ENCODE assay signal across 8 cellular contexts in the genomic region with DNA sequence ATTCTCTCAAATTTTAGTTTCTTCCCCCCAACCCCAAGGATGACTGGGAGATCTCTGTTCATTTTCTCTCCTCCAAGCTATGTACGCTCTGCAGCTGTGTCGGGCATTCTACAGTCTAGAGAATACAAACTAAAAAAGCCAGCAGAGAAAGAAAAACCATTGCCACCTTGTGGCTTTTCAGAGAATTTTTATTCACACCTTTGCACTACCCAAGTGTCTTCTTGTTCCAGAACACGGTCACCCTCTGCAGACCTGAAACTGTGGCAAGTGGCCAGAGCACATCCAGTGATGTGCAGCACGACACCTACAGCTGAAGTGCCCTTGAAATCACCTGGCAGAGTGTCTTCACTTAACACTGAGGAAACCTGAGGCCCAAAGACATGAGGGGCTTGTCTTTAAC.
A peak's percentile ranks its signal among the peaks of the same experiment; 100 is the strongest.
DNase-seq lines count a peak whose midpoint lies in the region; ATAC-seq, FAIRE-seq and TF ChIP-seq lines count a peak whose summit lies in the region.

No MANE protein-coding gene starts in this region.

- no peaks in the 10 kb centered on the region for H4K20me1 ChIP-seq in astrocyte (ENCODE audit: insufficient read depth, low read length)

- H3K36me3 ChIP-seq in astrocyte (ENCODE audit: insufficient read depth, low read length), result no peaks in the 10 kb centered on the region
- no peaks in the 10 kb centered on the region for H3K36me3 ChIP-seq in left lung

- no peak overlapping the region for H2AFZ ChIP-seq in astrocyte (ENCODE audit: low read depth, low read length)

- H3K9ac ChIP-seq in astrocyte (ENCODE audit: low read length), result no peak overlapping the region

- H3K4me3 Mint-ChIP-seq in astrocyte (ENCODE audit: unreplicated experiment), result no peak overlapping the region

- no peaks in the 10 kb centered on the region for H3K79me2 ChIP-seq in astrocyte (ENCODE audit: insufficient read depth, low read length)

- H3K9me3 ChIP-seq in astrocyte (ENCODE audit: insufficient read depth, low read depth, low read length), result no peaks in the 10 kb centered on the region
- no peaks in the 10 kb centered on the region for H3K9me3 ChIP-seq in left lung

- H3K4me1 Mint-ChIP-seq in astrocyte (ENCODE audit: low read depth, unreplicated experiment), result peaks cover 3% of the 10 kb centered on the region

- WGBS in lower leg skin, 2 donors, result 36 to 44% methylated on average over 4 of the region's 4 CpGs

- ATAC-seq in left lung, result peak; percentile 68

- H3K36me3 Mint-ChIP-seq in astrocyte (ENCODE audit: low read depth, unreplicated experiment), result peaks cover 6% of the 10 kb centered on the region

- H3K9me3 Mint-ChIP-seq in astrocyte (ENCODE audit: unreplicated experiment), result no peaks in the 10 kb centered on the region

- no peak overlapping the region for H3K4me2 ChIP-seq in astrocyte (ENCODE audit: low read length)

- H3K27ac ChIP-seq in astrocyte (ENCODE audit: low read depth, low read length) (no peak overlapping the region), left lung (no peak overlapping the region)

- FAIRE-seq in astrocyte (lab: Jason Lieb, UNC), result peak; percentile 75

- TF ChIP-seq CTCF in astrocyte (IDR thresholded peaks at IDR 0.05; ENCODE audit: insufficient read depth, low read depth, low read length), result no peak
- TF ChIP-seq CTCF in left lung (IDR thresholded peaks at IDR 0.05), result peak; percentile 29 to 31
- no peak for TF ChIP-seq CTCF in lower leg skin (IDR thresholded peaks at IDR 0.05)

- no peak for TF ChIP-seq POLR2A in lower leg skin (IDR thresholded peaks at IDR 0.05)

- H3K27me3 ChIP-seq in astrocyte (ENCODE audit: insufficient read depth, low read length), result no peaks in the 10 kb centered on the region
- peaks cover 0 to 3% of the 10 kb centered on the region in 2 donors for H3K27me3 ChIP-seq in left lung

- peaks cover 5% of the 10 kb centered on the region for H3K4me1 ChIP-seq in astrocyte (ENCODE audit: insufficient read depth, low read length)
- no peaks in the 10 kb centered on the region for H3K4me1 ChIP-seq in left lung

- H3K27me3 Mint-ChIP-seq in astrocyte (ENCODE audit: low read depth, unreplicated experiment), result no peaks in the 10 kb centered on the region

- no peak overlapping the region for H3K4me3 ChIP-seq in astrocyte (ENCODE audit: insufficient read depth, low read depth, low read length)
- H3K4me3 ChIP-seq in left lung, result no peak overlapping the region
- no peak overlapping the region for H3K4me3 ChIP-seq in lower leg skin (ENCODE audit: low read depth, poor library complexity, severe bottlenecking)

- DNase-seq in NOMO-1 treated with DMSO at 0.1 percent for 48 hours (lab: John Stamatoyannopoulos, UW; ENCODE audit: unreplicated experiment), result peak; percentile 14
- no peak for DNase-seq in NOMO-1 treated with dmso at 0.1 percent for 144 hours (lab: John Stamatoyannopoulos, UW; ENCODE audit: unreplicated experiment)
- peak; percentile 36 for DNase-seq in M059J (ENCODE audit: low read depth)
- DNase-seq in astrocyte (ENCODE audit: low read depth), result no peak
- DNase-seq in left lung, result no peak
- no peak for DNase-seq in SKM-1 treated with dmso at 0.1 percent for 144 hours (lab: John Stamatoyannopoulos, UW; ENCODE audit: unreplicated experiment)
- no peak for DNase-seq in amniotic stem cell (lab: John Stamatoyannopoulos, UW)
- no peak for DNase-seq in lower leg skin (ENCODE audit: low spot score in 2 of 2)

- no peak overlapping the region for H3K27ac Mint-ChIP-seq in astrocyte (ENCODE audit: unreplicated experiment)

- intact Hi-C loops in left lung (cut with DNase I), result no loop called here
- intact Hi-C loops in lower leg skin (cut with DNase I; ENCODE audit: low total_unique reads), result no loop called here

Comparison
In these comparisons a context has a peak if more than half of its experiments do, and no peak if none do; other contexts are left out.
1. DNase-seq: peak in NOMO-1 treated with DMSO at 0.1 percent for 48 hours (single experiment) and M059J (single experiment); none in NOMO-1 treated with dmso at 0.1 percent for 144 hours (single experiment), astrocyte (single experiment), left lung (0 of 2), SKM-1 treated with dmso at 0.1 percent for 144 hours (single experiment), amniotic stem cell (single experiment) and lower leg skin (0 of 2).
2. CTCF ChIP-seq: peak in left lung (2 of 2); none in astrocyte (single experiment) and lower leg skin (0 of 3).